In genomic region chr12:40662366-40662765, GRCh38 we compare ENCODE assay signal across 33 cellular contexts. TPM values are rescaled to one million over a fixed set of nuclear protein-coding genes. Genes with fewer than 3 reads are reported as not detected.
"Had no signal": no experiment of that assay in that cellular context is flagged by ENCODE, and none has a peak within 500 bp of the region (broad histone marks: within the 10 kb centered on the region; RNA-seq: fewer than 3 reads in every experiment).

No MANE protein-coding gene starts in this region.

- H3K4me3 ChIP-seq: adrenal gland, ascending aorta, body of pancreas, breast epithelium, cardiac muscle cell had no signal

- H3K9me3 ChIP-seq: adrenal gland, ascending aorta, body of pancreas had no signal

- H3K27me3 ChIP-seq: adrenal gland, ascending aorta, body of pancreas, brain microvascular endothelial cell, breast epithelium, cardiac muscle cell had no signal

- H3K27ac ChIP-seq: adrenal gland, ascending aorta, body of pancreas, brain microvascular endothelial cell, breast epithelium, cardiac muscle cell had no signal

- H3K4me1 ChIP-seq: adrenal gland, ascending aorta, body of pancreas, breast epithelium had no signal

- H3K36me3 ChIP-seq: adrenal gland, ascending aorta, brain microvascular endothelial cell, breast epithelium, cardiac muscle cell had no signal

- DNase-seq: activated effector memory CD4-positive, alpha-beta T cell treated with anti-CD3 and anti-CD28 coated beads, Interleukin-2, amount 50 U/mL, for 16 hours; activated effector memory CD4-positive, alpha-beta T cell treated with Interleukin-2 at 50 U/mL for 16 hours; activated gamma-delta T cell; activated gamma-delta T cell treated with Interleukin-2 at 50 U/mL for 16 hours; activated naive CD4-positive, alpha-beta T cell; activated naive CD4-positive, alpha-beta T cell treated with anti-CD3 and anti-CD28 coated beads for 36 hours; activated naive CD4-positive, alpha-beta T cell treated with anti-CD3 and anti-CD28 coated beads, Interleukin-2, amount 10 ng/mL, durations not matched to agents 7 days and 5 days; activated naive CD4-positive, alpha-beta T cell treated with anti-CD3 and anti-CD28 coated beads, Interleukin-2, amount 50 U/mL, for 16 hours; activated naive CD4-positive, alpha-beta T cell treated with Interleukin-2 at 50 U/mL for 16 hours; activated naive CD8-positive, alpha-beta T cell treated with anti-CD3 and anti-CD28 coated beads for 36 hours; activated naive CD8-positive, alpha-beta T cell treated with anti-CD3 and anti-CD28 coated beads, Interleukin-2, amount 10 ng/mL, durations not matched to agents 7 days and 5 days; activated naive CD8-positive, alpha-beta T cell treated with anti-CD3 and anti-CD28 coated beads, Interleukin-2, amount 50 U/mL, for 24 hours; activated T-cell treated with anti-CD3 and anti-CD28 coated beads, Interleukin-2, amount 50 U/mL, for 1 hour; activated T-cell treated with anti-CD3 and anti-CD28 coated beads, Interleukin-2, amount 50 U/mL, for 24 hours; activated T-cell treated with anti-CD3 and anti-CD28 coated beads, Interleukin-2, amount 50 U/mL, for 4 hours; activated T-cell treated with anti-CD3 and anti-CD28 coated beads, Interleukin-2, amount 50 U/mL, for 48 hours; activated T-cell treated with anti-CD3 and anti-CD28 coated beads, Interleukin-2, amount 50 U/mL, for 72 hours; adrenal gland; amniotic stem cell; amygdala; anterior cingulate cortex; body of pancreas; brain microvascular endothelial cell; caudate nucleus; central memory CD4-positive, alpha-beta T cell; cerebellar nuclear complex had no signal

RNA-seq across cellular contexts. Expression of gene CNTN1, which starts 29.9 kb away (rescaled TPM):
- total RNA-seq: activated naive CD4-positive, alpha-beta T cell treated with anti-CD3 and anti-CD28 coated beads for 36 hours; activated naive CD4-positive, alpha-beta T cell treated with anti-CD3 and anti-CD28 coated beads, Interleukin-2, amount 50 U/mL, for 72 hours; activated naive CD8-positive, alpha-beta T cell treated with anti-CD3 and anti-CD28 coated beads for 36 hours; activated naive CD8-positive, alpha-beta T cell treated with anti-CD3 and anti-CD28 coated beads, Interleukin-2, amount 10 ng/mL, durations not matched to agents 7 days and 5 days; activated T-cell treated with anti-CD3 and anti-CD28 coated beads, Interleukin-2, amount 50 U/mL, for 4 hours; activated T-cell treated with anti-CD3 and anti-CD28 coated beads, Interleukin-2, amount 50 U/mL, for 72 hours; activated T-helper 1 cell treated with anti-CD3 and anti-CD28 coated beads, Interleukin-12 subunit alpha, Interleukin-12 subunit beta, Interleukin-2, Interleukin-4 antibody, amounts not matched to agents 30 ng/mL and 10 ng/mL and 1 ng/mL, durations not matched to agents 14 hours and 24 hours and 36 hours; activated T-helper 17 cell treated with anti-CD3 and anti-CD28 coated beads, Interleukin-2, amount 50 U/mL, for 72 hours; activated T-helper 2 cell treated with anti-CD3 and anti-CD28 coated beads, Interferon-gamma antibody, Interleukin-2, Interleukin-4, amounts not matched to agents 10 μg/mL and 5 μg/mL and 100 μg/mL, durations not matched to agents 14 hours and 24 hours and 36 hours had no signal
